Comparison of ENCODE assay signal across 19 cellular contexts in genomic region chr10:129033790-129034272, GRCh38.
DNase-seq lines count a peak whose midpoint lies in the region; ATAC-seq and FAIRE-seq lines count a peak whose summit lies in the region.
"Had no signal": no experiment of that assay in that cellular context is flagged by ENCODE, and none has a peak within 500 bp of the region (broad histone marks: within the 10 kb centered on the region; RNA-seq: fewer than 3 reads in every experiment).

No MANE protein-coding gene starts in this region.

- no peak for ATAC-seq in CD4-positive, CD25-positive, alpha-beta regulatory T cell (ENCODE audit: low read depth in 2 of 2)
- ATAC-seq in T-helper 17 cell: no peak
- ATAC-seq: left lung had no signal

- H3K4me3 ChIP-seq in CD4-positive, CD25-positive, alpha-beta regulatory T cell (ENCODE audit: low read depth, low read length): peak overlapping the region; percentile 67
- H3K4me3 ChIP-seq: dorsolateral prefrontal cortex, left lung, Peyer's patch, vagina had no signal

- no peaks in the 10 kb centered on the region for H3K36me3 Mint-ChIP-seq in CD4-positive, CD25-positive, alpha-beta regulatory T cell
- H3K36me3 Mint-ChIP-seq in T-helper 17 cell (ENCODE audit: low read depth) (no peaks in the 10 kb centered on the region), immature natural killer cell (no peaks in the 10 kb centered on the region)

- no peak for FAIRE-seq in HTR-8/SVneo (lab: Jason Lieb, UNC)
- FAIRE-seq: bronchial epithelial cell had no signal

- no peaks in the 10 kb centered on the region for H3K27me3 Mint-ChIP-seq in CD4-positive, CD25-positive, alpha-beta regulatory T cell
- H3K27me3 Mint-ChIP-seq in T-helper 17 cell (peaks cover 46% of the 10 kb centered on the region), immature natural killer cell (ENCODE audit: low read depth in 3 of 3) (peaks cover 8 to 32% (median 27%) of the 10 kb centered on the region in 3 donors)

- peaks cover 9 to 69% (median 43%) of the 10 kb centered on the region in 4 donors for H3K4me1 Mint-ChIP-seq in CD4-positive, CD25-positive, alpha-beta regulatory T cell
- H3K4me1 Mint-ChIP-seq in T-helper 17 cell: peaks cover 24% of the 10 kb centered on the region
- H3K4me1 Mint-ChIP-seq in immature natural killer cell: peaks cover 35 to 49% of the 10 kb centered on the region in 2 donors

- peak overlapping the region; percentile 52 to 79 (median 68) for H3K4me3 Mint-ChIP-seq in CD4-positive, CD25-positive, alpha-beta regulatory T cell
- H3K4me3 Mint-ChIP-seq in T-helper 17 cell: no peak overlapping the region
- no peak overlapping the region for H3K4me3 Mint-ChIP-seq in immature natural killer cell

- H3K9me3 ChIP-seq in CD4-positive, CD25-positive, alpha-beta regulatory T cell (ENCODE audit: control insufficient read depth in 2 of 2, low read length in 2 of 2): no peaks in the 10 kb centered on the region
- no peaks in the 10 kb centered on the region for H3K9me3 ChIP-seq in T-helper 17 cell (ENCODE audit: control insufficient read depth, low read length, poor library complexity, severe bottlenecking)
- H3K9me3 ChIP-seq: left lung, Peyer's patch, vagina had no signal

- peak overlapping the region in 2 of 3 donors; percentile 63 to 95 for H3K27ac Mint-ChIP-seq in CD4-positive, CD25-positive, alpha-beta regulatory T cell
- H3K27ac Mint-ChIP-seq in T-helper 17 cell (peak overlapping the region; percentile 19), immature natural killer cell (no peak overlapping the region)

- no peak overlapping the region for H3K27ac ChIP-seq in CD4-positive, CD25-positive, alpha-beta regulatory T cell (ENCODE audit: insufficient read depth, low read length, poor library complexity, severe bottlenecking)
- H3K27ac ChIP-seq: dorsolateral prefrontal cortex, left lung, Peyer's patch, vagina had no signal

- H3K4me1 ChIP-seq in CD4-positive, CD25-positive, alpha-beta regulatory T cell (ENCODE audit: control insufficient read depth, insufficient read depth, low read length, poor library complexity, severe bottlenecking): peaks cover 48% of the 10 kb centered on the region
- H3K4me1 ChIP-seq: left lung, Peyer's patch, vagina had no signal

- peaks cover 0 to 1% (median 0%) of the 10 kb centered on the region in 7 donors for H3K9me3 Mint-ChIP-seq in CD4-positive, CD25-positive, alpha-beta regulatory T cell
- H3K9me3 Mint-ChIP-seq in immature natural killer cell: no peaks in the 10 kb centered on the region

- H3K36me3 ChIP-seq in CD4-positive, CD25-positive, alpha-beta regulatory T cell (ENCODE audit: control insufficient read depth, insufficient read depth, low read length): no peaks in the 10 kb centered on the region
- H3K36me3 ChIP-seq: left lung, Peyer's patch, vagina had no signal

- DNase-seq in CD4-positive, CD25-positive, alpha-beta regulatory T cell: no peak
- DNase-seq in HUDEP-2 (lab: John Stamatoyannopoulos, UW; ENCODE audit: unreplicated experiment in 76 of 76): peak in 74 of 76 experiments; percentile 14 to 93 (median 74)
- DNase-seq in T-helper 17 cell: no peak
- DNase-seq in kidney tubule cell (ENCODE audit: low spot score): peak; percentile 43
- DNase-seq in SK-N-DZ (ENCODE audit: low spot score): no peak
- no peak for DNase-seq in immature natural killer cell
- DNase-seq in HTR-8/SVneo (ENCODE audit: insufficient read length, low spot score): no peak
- DNase-seq in activated CD8-positive, alpha-beta memory T cell treated with anti-CD3 and anti-CD28 coated beads, Interleukin-2, amount 50 U/mL, for 48 hours: no peak
- DNase-seq: activated CD4-positive, CD25-positive, alpha-beta regulatory T cell treated with anti-CD3 and anti-CD28 coated beads, Interleukin-2, amount 50 U/mL, for 72 hours; activated CD8-positive, alpha-beta memory T cell treated with anti-CD3 and anti-CD28 coated beads, Interleukin-2, amount 50 U/mL, for 4 hours; activated naive CD4-positive, alpha-beta T cell treated with Interleukin-2 at 50 U/mL for 16 hours; dorsolateral prefrontal cortex; left lung; NCI-H1092 treated with DMSO at 0.1 percent for 48 hours; NCI-H446 treated with DMSO at 0.1 percent for 48 hours; Peyer's patch; stimulated activated CD4-positive, alpha-beta T cell treated with anti-CD3 and anti-CD28 coated beads, Interleukin-12 subunit alpha, Interleukin-12 subunit beta, amount 100 ng/mL, for 4 hours had no signal

- H3K27me3 ChIP-seq in CD4-positive, CD25-positive, alpha-beta regulatory T cell (ENCODE audit: control insufficient read depth, insufficient read depth, low read length): no peaks in the 10 kb centered on the region
- H3K27me3 ChIP-seq: Peyer's patch, vagina had no signal

Comparison
In these comparisons a context has a peak if more than half of its experiments do, and no peak if none do; other contexts are left out.
1. DNase-seq: peak in HUDEP-2 (74 of 76) and kidney tubule cell (single experiment); none in CD4-positive, CD25-positive, alpha-beta regulatory T cell (0 of 3), T-helper 17 cell (0 of 3), SK-N-DZ (single experiment), immature natural killer cell (0 of 3), HTR-8/SVneo (single experiment) and activated CD8-positive, alpha-beta memory T cell treated with anti-CD3 and anti-CD28 coated beads, Interleukin-2, amount 50 U/mL, for 48 hours (single experiment).
2. H3K27ac Mint-ChIP-seq: peak in CD4-positive, CD25-positive, alpha-beta regulatory T cell (2 of 3) and T-helper 17 cell (single experiment); none in immature natural killer cell (0 of 6).
3. H3K4me3 Mint-ChIP-seq: peak in CD4-positive, CD25-positive, alpha-beta regulatory T cell (4 of 4); none in T-helper 17 cell (single experiment) and immature natural killer cell (0 of 5).